In genomic region chr17:61749823-61750404, GRCh38 we compare ENCODE assay signal across 7 cellular contexts.
"Had no signal": no experiment of that assay in that cellular context is flagged by ENCODE, and none has a peak within 500 bp of the region (broad histone marks: within the 10 kb centered on the region; RNA-seq: fewer than 3 reads in every experiment).

No MANE protein-coding gene starts in this region.

- FAIRE-seq: HepG2, HTR-8/SVneo, K562 had no signal

- DNase-seq: IMR-90, KG1 had no signal

- H3K4me3 ChIP-seq: K562 had no signal

- H3K27ac ChIP-seq: HL-60, KMS-11 had no signal

- H3K9ac ChIP-seq: KMS-11 had no signal

- ATAC-seq: HepG2, K562 had no signal
